In genomic region chr12:115375188-115375991, GRCh38 we compare ENCODE assay signal across 8 cellular contexts.
DNase-seq lines count a peak whose midpoint lies in the region; ATAC-seq and TF ChIP-seq lines count a peak whose summit lies in the region.

No MANE protein-coding gene starts in this region.

- H3K27ac ChIP-seq in mammary epithelial cell (ENCODE audit: insufficient read depth, low read depth, low read length) = peak overlapping the region; percentile 63
- no peak overlapping the region for H3K27ac ChIP-seq in caudate nucleus (ENCODE audit: low read depth, low read length)

- intact Hi-C loops in mammary epithelial cell (cut with micrococcal nuclease) = no loop called here

- in situ Hi-C loops in mammary epithelial cell (cut with MboI; ENCODE audit: low sequenced_read_pairs in 2 of 2) = loop anchor here (25.0 kb wide), 1 partner anchor 688 kb away; the partner anchor contains the start of gene TBX3 (in 2 of the 2)

- peaks cover 16% of the 10 kb centered on the region for H3K4me1 ChIP-seq in mammary epithelial cell (ENCODE audit: insufficient read depth, low read length)

- H3K4me3 ChIP-seq in GM06990 (replicated peaks; ENCODE audit: low read depth, low read length) (no peak overlapping the region), mammary epithelial cell (replicated peaks in 1 of 3; ENCODE audit: insufficient read depth in 1 of 3, low read depth in 2 of 3, low read length in 3 of 3) (no peak overlapping the region)

- H3K27me3 ChIP-seq in GM06990 (replicated peaks; ENCODE audit: control insufficient read depth, insufficient read depth, low read length) (no peaks in the 10 kb centered on the region), mammary epithelial cell (ENCODE audit: insufficient read depth, low read length) (no peaks in the 10 kb centered on the region)

- H4K20me1 ChIP-seq in mammary epithelial cell (ENCODE audit: insufficient read depth, low read length) = no peaks in the 10 kb centered on the region

- peak overlapping the region; percentile 48 for H3K9ac ChIP-seq in mammary epithelial cell (ENCODE audit: insufficient read depth, low read length)

- TF ChIP-seq CTCF in GM06990 (IDR thresholded peaks at IDR 0.05; ENCODE audit: insufficient read depth, low read length, poor library complexity, severe bottlenecking) (no peak), mammary epithelial cell (conservative IDR thresholded peaks at IDR 0.05 in 1 of 2, IDR thresholded peaks at IDR 0.05 in 1 of 2; ENCODE audit: extremely low read depth in 1 of 2, insufficient read depth in 1 of 2, low read depth in 1 of 2, low read length in 2 of 2) (no peak)

- H3K79me2 ChIP-seq in mammary epithelial cell (ENCODE audit: insufficient read depth, low read length) = no peaks in the 10 kb centered on the region

- WGBS in mammary epithelial cell (ENCODE audit: low coverage, missing lambda C conversion rate) = 24% methylated on average over 10 of the region's 12 CpGs

- H3K36me3 ChIP-seq in GM06990 (ENCODE audit: control insufficient read depth, insufficient read depth, low read length) (no peaks in the 10 kb centered on the region), mammary epithelial cell (ENCODE audit: insufficient read depth, low read length) (no peaks in the 10 kb centered on the region)

- peak overlapping the region; percentile 90 for H2AFZ ChIP-seq in mammary epithelial cell (ENCODE audit: low read depth, low read length)

- peak overlapping the region; percentile 65 for H3K4me2 ChIP-seq in mammary epithelial cell (ENCODE audit: insufficient read depth, low read depth, low read length)

- DNase-seq in GM06990 (ENCODE audit: extremely low read depth, insufficient read length) = peak; percentile 66
- peak; percentile 25 for DNase-seq in HT-29 (ENCODE audit: low spot score)
- DNase-seq in mammary epithelial cell = peak; percentile 90
- DNase-seq in stromal cell of bone marrow (ENCODE audit: low read depth) = peak; percentile 40
- DNase-seq in caudate nucleus (lab: John Stamatoyannopoulos, UW) = no peak
- no peak for DNase-seq in NCI-H2029 (lab: John Stamatoyannopoulos, UW)
- DNase-seq in pons (ENCODE audit: low spot score) = no peak

- BruUV-seq in mammary epithelial cell (replicated peaks; lab: Mats Ljungman, UMichigan) = no TSS peak

- no peaks in the 10 kb centered on the region for H3K9me3 ChIP-seq in mammary epithelial cell (replicated peaks; ENCODE audit: insufficient read depth, low read length)

- ATAC-seq in GM21576 (IDR thresholded peaks at IDR 0.05; ENCODE audit: unreplicated experiment) = peak; percentile 95

- CTCF ChIA-PET in mammary epithelial cell (lab: Charles Lee; ENCODE audit: low non-redundant PET) = no interaction called here

- dilution Hi-C loops in mammary epithelial cell (cut with HindIII; ENCODE audit: low sequenced_read_pairs) = no loop called here

Comparison
In these comparisons a context has a peak if more than half of its experiments do, and no peak if none do; other contexts are left out.
1. DNase-seq: peak in GM06990 (single experiment), HT-29 (single experiment), mammary epithelial cell (single experiment) and stromal cell of bone marrow (single experiment); none in caudate nucleus (0 of 61), NCI-H2029 (single experiment) and pons (single experiment).